Comparison of ENCODE assay signal across 35 cellular contexts in genomic region chr13:74021507-74021906, GRCh38.
"Had no signal": no experiment of that assay in that cellular context is flagged by ENCODE, and none has a peak within 500 bp of the region (broad histone marks: within the 10 kb centered on the region; RNA-seq: fewer than 3 reads in every experiment).

No MANE protein-coding gene starts in this region.

- H3K36me3 ChIP-seq: adrenal gland, cardiac muscle cell, left lung, lower lobe of right lung, pancreas, prostate gland, suprapubic skin, tibial artery had no signal

- H3K4me1 Mint-ChIP-seq: neural crest cell had no signal

- H3K27ac ChIP-seq: adrenal gland, ascending aorta, cardiac muscle cell, coronary artery, dorsolateral prefrontal cortex, left lung, lower lobe of right lung, pancreas, prostate gland, skin epidermis, suprapubic skin, tibial artery had no signal

- DNase-seq: activated CD4-positive, alpha-beta memory T cell treated with anti-CD3 and anti-CD28 coated beads, Interleukin-2, amount 10 ng/mL, durations not matched to agents 7 days and 5 days; activated CD4-positive, alpha-beta T cell treated with anti-CD3 and anti-CD28 coated beads for 1 hour; activated CD4-positive, alpha-beta T cell treated with anti-CD3 and anti-CD28 coated beads, Interleukin-2, amount 10 ng/mL, durations not matched to agents 7 days and 5 days; activated CD8-positive, alpha-beta memory T cell treated with anti-CD3 and anti-CD28 coated beads, Interleukin-2, amount 10 ng/mL, durations not matched to agents 7 days and 5 days; activated effector memory CD4-positive, alpha-beta T cell treated with anti-CD3 and anti-CD28 coated beads, Interleukin-2, amount 50 U/mL, for 16 hours; activated naive CD4-positive, alpha-beta T cell treated with anti-CD3 and anti-CD28 coated beads for 36 hours; activated naive CD8-positive, alpha-beta T cell treated with anti-CD3 and anti-CD28 coated beads for 36 hours; adrenal gland; dorsolateral prefrontal cortex; effector memory CD4-positive, alpha-beta T cell; head of caudate nucleus; hypothalamus; left lung; lower lobe of right lung; mesenchymal stem cell; nucleus accumbens; pancreas; retina; stimulated activated CD4-positive, alpha-beta T cell treated with anti-CD3 and anti-CD28 coated beads, Interleukin-1b, Interleukin-23, amount 100 ng/mL, for 48 hours; stimulated activated CD4-positive, alpha-beta T cell treated with anti-CD3 and anti-CD28 coated beads, Interleukin-4, amount 100 ng/mL, for 4 hours; stimulated activated CD8-positive, alpha-beta memory T cell treated with anti-CD3 and anti-CD28 coated beads, Interleukin-4, amount 100 ng/mL, for 48 hours; T-helper 2 cell; tibial artery had no signal

- ATAC-seq: activated CD8-positive, alpha-beta memory T cell treated with anti-CD3 and anti-CD28 coated beads, Interleukin-2, amount 10 ng/mL, durations not matched to agents 7 days and 5 days; left lung; lower lobe of right lung; pancreas; sciatic nerve; SK-N-SH treated with all-trans-retinoic acid at 6 μM for 48 hours; stimulated activated memory B cell treated with anti-CD40 and anti-IgM and Interleukin-4, amounts not matched to agents 10 μg/mL and 1 μg/mL and 100 μg/mL, for 72 hours; WTC11 had no signal

- H3K27me3 ChIP-seq: adrenal gland, ascending aorta, cardiac muscle cell, dorsolateral prefrontal cortex, left lung, pancreas, suprapubic skin, tibial artery had no signal

- H3K4me3 Mint-ChIP-seq: activated CD4-positive, alpha-beta memory T cell treated with anti-CD3 and anti-CD28 coated beads, Interleukin-2, amount 10 ng/mL, durations not matched to agents 7 days and 5 days; activated CD4-positive, alpha-beta T cell treated with anti-CD3 and anti-CD28 coated beads, Interleukin-2, amount 10 ng/mL, durations not matched to agents 7 days and 5 days; activated CD8-positive, alpha-beta memory T cell treated with anti-CD3 and anti-CD28 coated beads, Interleukin-2, amount 10 ng/mL, durations not matched to agents 7 days and 5 days; activated naive CD4-positive, alpha-beta T cell treated with anti-CD3 and anti-CD28 coated beads for 36 hours; activated naive CD8-positive, alpha-beta T cell treated with anti-CD3 and anti-CD28 coated beads for 36 hours; brain; neural crest cell; stimulated activated memory B cell treated with anti-CD40 and anti-IgM and Interleukin-4, amounts not matched to agents 10 μg/mL and 1 μg/mL and 100 μg/mL, for 72 hours; WTC11 had no signal

- H3K27ac Mint-ChIP-seq: activated CD4-positive, alpha-beta memory T cell treated with anti-CD3 and anti-CD28 coated beads, Interleukin-2, amount 10 ng/mL, durations not matched to agents 7 days and 5 days; activated CD4-positive, alpha-beta T cell treated with anti-CD3 and anti-CD28 coated beads, Interleukin-2, amount 10 ng/mL, durations not matched to agents 7 days and 5 days; activated CD8-positive, alpha-beta memory T cell treated with anti-CD3 and anti-CD28 coated beads, Interleukin-2, amount 10 ng/mL, durations not matched to agents 7 days and 5 days; activated naive CD4-positive, alpha-beta T cell treated with anti-CD3 and anti-CD28 coated beads for 36 hours; activated naive CD8-positive, alpha-beta T cell treated with anti-CD3 and anti-CD28 coated beads for 36 hours; stimulated activated memory B cell treated with anti-CD40 and anti-IgM and Interleukin-4, amounts not matched to agents 10 μg/mL and 1 μg/mL and 100 μg/mL, for 72 hours; WTC11 had no signal

- H3K4me3 ChIP-seq: adrenal gland, ascending aorta, cardiac muscle cell, coronary artery, dorsolateral prefrontal cortex, left lung, lower lobe of right lung, pancreas, prostate gland, skin epidermis, suprapubic skin, tibial artery had no signal

- H3K4me1 ChIP-seq: adrenal gland, ascending aorta, left lung, lower lobe of right lung, pancreas, prostate gland, suprapubic skin had no signal

- H3K27me3 Mint-ChIP-seq: activated CD4-positive, alpha-beta memory T cell treated with anti-CD3 and anti-CD28 coated beads, Interleukin-2, amount 10 ng/mL, durations not matched to agents 7 days and 5 days; activated CD4-positive, alpha-beta T cell treated with anti-CD3 and anti-CD28 coated beads, Interleukin-2, amount 10 ng/mL, durations not matched to agents 7 days and 5 days; activated CD8-positive, alpha-beta memory T cell treated with anti-CD3 and anti-CD28 coated beads, Interleukin-2, amount 10 ng/mL, durations not matched to agents 7 days and 5 days; activated naive CD8-positive, alpha-beta T cell treated with anti-CD3 and anti-CD28 coated beads for 36 hours; brain; stimulated activated memory B cell treated with anti-CD40 and anti-IgM and Interleukin-4, amounts not matched to agents 10 μg/mL and 1 μg/mL and 100 μg/mL, for 72 hours had no signal
